In genomic region chr9:137621131-137621757, GRCh38 we compare ENCODE assay signal across 1 cellular context.
TF ChIP-seq lines count a peak whose summit lies in the region.

No MANE protein-coding gene starts in this region.

TF ChIP-seq in IMR-90, 13 proteins besides CTCF, POLR2A, EP300 and RAD21 (continued from another document):
- TF ChIP-seq, protein P1, sequence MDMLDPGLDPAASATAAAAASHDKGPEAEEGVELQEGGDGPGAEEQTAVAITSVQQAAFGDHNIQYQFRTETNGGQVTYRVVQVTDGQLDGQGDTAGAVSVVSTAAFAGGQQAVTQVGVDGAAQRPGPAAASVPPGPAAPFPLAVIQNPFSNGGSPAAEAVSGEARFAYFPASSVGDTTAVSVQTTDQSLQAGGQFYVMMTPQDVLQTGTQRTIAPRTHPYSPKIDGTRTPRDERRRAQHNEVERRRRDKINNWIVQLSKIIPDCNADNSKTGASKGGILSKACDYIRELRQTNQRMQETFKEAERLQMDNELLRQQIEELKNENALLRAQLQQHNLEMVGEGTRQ (IDR thresholded peaks at IDR 0.05; ENCODE audit: low read depth, low read length) = no peak
- TF ChIP-seq BHLHE40 (IDR thresholded peaks at IDR 0.05; ENCODE audit: low read depth, low read length) = no peak
